In the genomic region with DNA sequence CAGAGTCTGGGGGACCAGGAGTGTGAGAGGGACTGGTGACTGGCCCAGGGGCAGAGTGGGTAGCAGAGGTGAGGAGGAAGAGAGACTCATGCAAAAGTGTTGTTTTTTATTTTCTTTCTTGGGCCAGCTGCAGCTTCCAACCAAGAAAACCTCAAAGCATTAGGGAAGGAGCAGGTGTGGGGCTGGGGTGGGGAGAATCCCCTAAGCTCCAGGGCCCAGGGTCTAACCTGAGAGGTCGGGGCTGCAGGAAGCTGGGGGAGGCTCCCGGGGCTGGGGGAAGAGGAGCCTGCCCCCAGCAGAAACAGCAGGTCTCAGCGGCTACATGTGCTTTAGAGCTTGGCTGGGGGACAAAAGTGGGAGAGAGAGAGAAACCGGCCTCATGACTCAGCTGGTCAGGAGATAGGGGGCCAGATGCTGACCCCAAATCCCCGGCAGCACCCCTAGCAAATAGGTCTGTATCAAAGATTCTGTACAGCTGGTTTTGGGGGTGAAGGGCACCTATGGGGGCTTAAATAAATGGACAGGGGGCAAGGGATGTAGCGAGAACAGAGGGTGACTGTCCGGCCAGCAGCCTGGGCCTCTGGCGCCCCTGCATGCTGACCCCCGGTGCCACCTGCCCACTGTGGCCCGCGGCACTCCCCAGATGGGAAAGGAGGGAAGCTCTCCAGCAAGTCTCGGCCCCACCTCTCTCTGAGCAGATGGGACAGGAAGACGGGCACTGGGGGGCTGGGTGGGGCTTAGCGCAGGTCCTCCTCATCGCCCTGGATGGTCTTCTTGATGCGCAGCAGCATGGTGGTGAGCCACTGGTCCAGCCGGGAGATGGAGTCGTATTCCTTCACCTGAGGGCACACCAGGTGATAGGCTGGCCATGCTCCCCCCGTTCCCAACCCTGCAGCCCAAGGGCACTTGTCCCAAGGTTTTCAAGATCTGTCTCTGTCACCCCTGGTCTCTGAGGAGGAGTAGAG, we compare ENCODE assay signal across 18 cellular contexts. TPM values are rescaled to one million over a fixed set of nuclear protein-coding genes. Genes with fewer than 3 reads are reported as not detected.
DNase-seq lines count a peak whose midpoint lies in the region; ATAC-seq, FAIRE-seq and TF ChIP-seq lines count a peak whose summit lies in the region.
"Had no signal": no experiment of that assay in that cellular context is flagged by ENCODE, and none has a peak within 500 bp of the region (broad histone marks: within the 10 kb centered on the region; RNA-seq: fewer than 3 reads in every experiment).

No MANE protein-coding gene starts in this region.

- TF ChIP-seq CTCF in K562 (IDR thresholded peaks at IDR 0.05 in 2 of 3, conservative IDR thresholded peaks at IDR 0.05 in 1 of 3; ENCODE audit: insufficient read depth in 2 of 3, low read depth in 1 of 3, low read length in 3 of 3) = no peak

- H3K9me1 ChIP-seq in K562 (ENCODE audit: control insufficient read depth, insufficient read depth, low read length) = no peaks in the 10 kb centered on the region

- POLR2A ChIA-PET in K562 (lab: Yijun Ruan, JAX) = interaction anchor here (0.7 to 2.0 kb wide), 5 partner anchors 9 to 396 kb away, joined by 3 to 9 read pairs (median 3); no protein-coding TSS in a partner anchor

- no peak overlapping the region for H3K9ac ChIP-seq in K562 (ENCODE audit: insufficient read depth in 1 of 2, low read depth in 2 of 2, low read length in 2 of 2)
- H3K9ac ChIP-seq: parathyroid adenoma had no signal

- intact Hi-C loops in K562 (cut with micrococcal nuclease) = no loop called here

- peaks cover 3 to 55% of the 10 kb centered on the region in 2 experiments; a peak in 3 of 5 replicates for H3K4me1 ChIP-seq in K562 (replicated peaks in 1 of 2; ENCODE audit: control insufficient read depth in 2 of 2, insufficient read depth in 2 of 2, low read length in 2 of 2)

- H2AFZ ChIP-seq in K562 (ENCODE audit: low read depth, low read length) = no peak overlapping the region
- H2AFZ ChIP-seq: parathyroid adenoma had no signal

- TF ChIP-seq EP300 in K562 (IDR thresholded peaks at IDR 0.05; ENCODE audit: low read length) = no peak

- H3K27ac ChIP-seq in KOPT-K1 (ENCODE audit: low read depth, low read length, poor library complexity, severe bottlenecking) = peak overlapping the region; percentile 97
- no peak overlapping the region for H3K27ac ChIP-seq in K562 (ENCODE audit: extremely low read depth, low read depth, low read length)
- H3K27ac ChIP-seq: parathyroid adenoma, thoracic aorta had no signal

- TSS peak; percentile 59 for BruUV-seq in K562 (replicated peaks; lab: Mats Ljungman, UMichigan)

- H3K4me3 Mint-ChIP-seq in stimulated activated memory B cell treated with anti-CD40 and anti-IgM and Interleukin-4, amounts not matched to agents 10 μg/mL and 1 μg/mL and 100 μg/mL, for 72 hours = no peak overlapping the region
- H3K4me3 Mint-ChIP-seq: endodermal cell had no signal

- H3K27me3 Mint-ChIP-seq in stimulated activated memory B cell treated with anti-CD40 and anti-IgM and Interleukin-4, amounts not matched to agents 10 μg/mL and 1 μg/mL and 100 μg/mL, for 72 hours = no peaks in the 10 kb centered on the region

- H3K4me2 ChIP-seq in K562 (ENCODE audit: insufficient read depth, low read length) = no peak overlapping the region

- WGBS in K562 (ENCODE audit: insufficient coverage, low coverage, missing lambda C conversion rate) = 83% methylated on average over 13 of the region's 19 CpGs

- H3K9me3 Mint-ChIP-seq in activated naive CD4-positive, alpha-beta T cell treated with anti-CD3 and anti-CD28 coated beads, Interleukin-2, amount 50 U/mL, for 72 hours = no peaks in the 10 kb centered on the region
- H3K9me3 Mint-ChIP-seq in stimulated activated memory B cell treated with anti-CD40 and anti-IgM and Interleukin-4, amounts not matched to agents 10 μg/mL and 1 μg/mL and 100 μg/mL, for 72 hours = no peaks in the 10 kb centered on the region
- H3K9me3 Mint-ChIP-seq: endodermal cell had no signal

- H3K36me3 ChIP-seq in KOPT-K1 (ENCODE audit: insufficient read depth, low read length) (peaks cover 31% of the 10 kb centered on the region), K562 (ENCODE audit: control insufficient read depth, insufficient read depth, low read length) (peaks cover 51% of the 10 kb centered on the region)

- H3K27me3 ChIP-seq in K562 (ENCODE audit: control insufficient read depth in 2 of 2, insufficient read depth in 2 of 2, low read length in 2 of 2) = no peaks in the 10 kb centered on the region
- H3K27me3 ChIP-seq: Peyer's patch had no signal

- H3K27ac Mint-ChIP-seq in activated naive CD4-positive, alpha-beta T cell treated with anti-CD3 and anti-CD28 coated beads, Interleukin-2, amount 50 U/mL, for 72 hours = peak overlapping the region; percentile 59 to 92
- peak overlapping the region; percentile 53 for H3K27ac Mint-ChIP-seq in stimulated activated memory B cell treated with anti-CD40 and anti-IgM and Interleukin-4, amounts not matched to agents 10 μg/mL and 1 μg/mL and 100 μg/mL, for 72 hours
- H3K27ac Mint-ChIP-seq: endodermal cell had no signal

- DNase-seq in activated naive CD4-positive, alpha-beta T cell treated with anti-CD3 and anti-CD28 coated beads, Interleukin-2, amount 50 U/mL, for 72 hours (ENCODE audit: low spot score in 2 of 2) = no peak
- DNase-seq in activated naive CD4-positive, alpha-beta T cell treated with anti-CD3 and anti-CD28 coated beads, Interleukin-2, amount 50 U/mL, for 16 hours = no peak
- DNase-seq in K562 (ENCODE audit: extremely low read depth in 1 of 4, low spot score in 3 of 4) = no peak
- DNase-seq in stimulated activated CD4-positive, alpha-beta T cell treated with anti-CD3 and anti-CD28 coated beads, Interleukin-2, amount 100 ng/mL, for 24 hours = no peak
- DNase-seq: activated effector memory CD4-positive, alpha-beta T cell treated with anti-CD3 and anti-CD28 coated beads, Interleukin-2, amount 50 U/mL, for 16 hours; DMS53; endodermal cell; foreskin fibroblast; NCI-H1694; NCI-H510A had no signal

- ATAC-seq in activated naive CD4-positive, alpha-beta T cell treated with anti-CD3 and anti-CD28 coated beads, Interleukin-2, amount 50 U/mL, for 72 hours = no peak
- ATAC-seq in K562 (no peak), HG02970 (IDR thresholded peaks at IDR 0.05; ENCODE audit: low FRiP score, unreplicated experiment) (no peak), HG02840 (IDR thresholded peaks at IDR 0.05; ENCODE audit: low FRiP score, unreplicated experiment) (no peak)
- ATAC-seq in stimulated activated memory B cell treated with anti-CD40 and anti-IgM and Interleukin-4, amounts not matched to agents 10 μg/mL and 1 μg/mL and 100 μg/mL, for 72 hours = no peak

- TF ChIP-seq RAD21 in K562 (CRISPR knock-in tag; conservative IDR thresholded peaks at IDR 0.05 in 1 of 2, IDR thresholded peaks at IDR 0.05 in 1 of 2) = no peak

- H3K79me2 ChIP-seq in K562 (ENCODE audit: control insufficient read depth, insufficient read depth, low read length) = peaks cover 12% of the 10 kb centered on the region
- H3K79me2 ChIP-seq: parathyroid adenoma had no signal

- H3K36me3 Mint-ChIP-seq in activated naive CD4-positive, alpha-beta T cell treated with anti-CD3 and anti-CD28 coated beads, Interleukin-2, amount 50 U/mL, for 72 hours = peaks cover 6 to 9% of the 10 kb centered on the region in 2 donors
- peaks cover 16% of the 10 kb centered on the region for H3K36me3 Mint-ChIP-seq in stimulated activated memory B cell treated with anti-CD40 and anti-IgM and Interleukin-4, amounts not matched to agents 10 μg/mL and 1 μg/mL and 100 μg/mL, for 72 hours

- in situ Hi-C loops in K562 (cut with MboI) = no loop called here

- FAIRE-seq in K562 (lab: Jason Lieb, UNC) = no peak

- TF ChIP-seq POLR2A in K562 (conservative IDR thresholded peaks at IDR 0.05) = no peak

- H4K20me1 ChIP-seq in K562 (replicated peaks; ENCODE audit: control insufficient read depth, insufficient read depth, low read length) = no peaks in the 10 kb centered on the region

- no peaks in the 10 kb centered on the region for H3K9me3 ChIP-seq in KOPT-K1 (ENCODE audit: insufficient read depth, low read length, poor library complexity, severe bottlenecking)
- H3K9me3 ChIP-seq in K562 (replicated peaks; ENCODE audit: control insufficient read depth, insufficient read depth, low read depth, low read length) = no peaks in the 10 kb centered on the region
- H3K9me3 ChIP-seq: Peyer's patch, thoracic aorta had no signal

- CTCF ChIA-PET in K562 (lab: Yijun Ruan, JAX; ENCODE audit: low intra/inter-chr PET ratio) = no interaction called here

- H3K4me3 ChIP-seq in K562 = no peak overlapping the region
- H3K4me3 ChIP-seq: Peyer's patch, thoracic aorta had no signal

- peaks cover 46% of the 10 kb centered on the region for H3K4me1 Mint-ChIP-seq in stimulated activated memory B cell treated with anti-CD40 and anti-IgM and Interleukin-4, amounts not matched to agents 10 μg/mL and 1 μg/mL and 100 μg/mL, for 72 hours

RNA-seq across cellular contexts. Expression of gene KPTN, which starts 3.8 kb away (rescaled TPM):
- 10 to 100 TPM; 15.3 to 24.8 TPM for total RNA-seq in activated naive CD4-positive, alpha-beta T cell treated with anti-CD3 and anti-CD28 coated beads, Interleukin-2, amount 50 U/mL, for 72 hours
- 6.2 and 16.4 TPM in 2 replicates for total RNA-seq in K562 (2011; cell fraction: chromatin; rRNA removed; ENCODE audit: low replicate concordance)
- 13.6 and 14.7 TPM in 2 replicates for total RNA-seq in K562 (2011; cell fraction: nucleolus; rRNA removed)
- total RNA-seq in K562 (2011; cell fraction: nucleoplasm; rRNA removed) = 7.3 and 7.6 TPM in 2 replicates
- 8.5 and 11.9 TPM in 2 replicates for total RNA-seq in K562 (2014; rRNA removed)
- 4.9 and 6.4 TPM in 2 replicates for total RNA-seq in K562 (2014; rRNA removed; fragmentation: Illumina TruSeq; extraction: Trizol)
- total RNA-seq in K562 (2015; rRNA removed; fragmentation: Illumina TruSeq; extraction: Trizol) = 7.8 and 8.0 TPM in 2 replicates
- total RNA-seq in K562 (2021) = 14.3 and 16.3 TPM in 2 replicates
- 10.0 and 10.5 TPM in 2 replicates for polyA plus RNA-seq in K562 (2011; rRNA removed)
- 9.7 and 17.1 TPM in 2 replicates for polyA plus RNA-seq in K562 (2011; cell fraction: cytosol; rRNA removed)
- polyA plus RNA-seq in K562 (2011; cell fraction: nucleus; rRNA removed) = 28.4 and 49.7 TPM in 2 replicates
- polyA plus RNA-seq in K562 (2012) = 11.8 and 12.7 TPM in 2 replicates
- 12.3 and 18.2 TPM in 2 replicates for polyA plus RNA-seq in K562 (2014; fragmentation: Illumina TruSeq; extraction: Trizol)
- polyA plus RNA-seq in K562 (2014; fragmentation: Nextera tagmentation; extraction: Ambion mirVana) = 1 to 10 TPM in 1 of 2 experiments, under 1 TPM in 1; 0.56 to 2.7 TPM
- 16.2 and 18.6 TPM in 2 replicates for polyA plus RNA-seq in K562 (2014; rRNA removed)
- 2.6 and 4.0 TPM in 2 replicates for polyA minus RNA-seq in K562 (2011; rRNA and poly(A)+ RNA removed)
- polyA minus RNA-seq in K562 (2011; cell fraction: cytosol; rRNA and poly(A)+ RNA removed) = 2.9 and 5.1 TPM in 2 replicates
- polyA minus RNA-seq in K562 (2011; cell fraction: nucleus; rRNA and poly(A)+ RNA removed) = 2.8 TPM in 2 replicates

RNA-seq across cellular contexts. Expression of gene SLC8A2, which starts 16.1 kb away (rescaled TPM):
- under 1 TPM; 0.11 to 0.41 TPM for total RNA-seq in activated naive CD4-positive, alpha-beta T cell treated with anti-CD3 and anti-CD28 coated beads, Interleukin-2, amount 50 U/mL, for 72 hours
- total RNA-seq in K562 (2011; cell fraction: chromatin; rRNA removed; ENCODE audit: low replicate concordance) = 1.0 and 3.4 TPM in 2 replicates
- 1.2 and 2.0 TPM in 2 replicates for total RNA-seq in K562 (2011; cell fraction: nucleolus; rRNA removed)
- total RNA-seq in K562 (2011; cell fraction: nucleoplasm; rRNA removed) = 1.0 and 1.5 TPM in 2 replicates
- total RNA-seq in K562 (2014; rRNA removed) (0.64 and 0.86 TPM in 2 replicates), K562 (2014; rRNA removed; fragmentation: Illumina TruSeq; extraction: Trizol) (0.10 and 0.15 TPM in 2 replicates), K562 (2015; rRNA removed; fragmentation: Illumina TruSeq; extraction: Trizol) (0.30 TPM in 1 of 2 replicates, not detected in the other), K562 (2021) (0.60 and 0.66 TPM in 2 replicates)
- polyA plus RNA-seq in K562 (2011; rRNA removed) (0.09 and 0.17 TPM in 2 replicates), K562 (2014; fragmentation: Illumina TruSeq; extraction: Trizol) (0.07 and 0.43 TPM in 2 replicates), K562 (2014; fragmentation: Nextera tagmentation; extraction: Ambion mirVana) (not detected), K562 (2014; rRNA removed) (0.18 and 0.32 TPM in 2 replicates)
- 0.21 and 1.7 TPM in 2 replicates for polyA plus RNA-seq in K562 (2011; cell fraction: cytosol; rRNA removed)
- 0.48 and 1.0 TPM in 2 replicates for polyA plus RNA-seq in K562 (2011; cell fraction: nucleus; rRNA removed)
- 0.61 and 0.62 TPM in 2 replicates for polyA plus RNA-seq in K562 (2012)
- 0.42 and 0.49 TPM in 2 replicates for polyA minus RNA-seq in K562 (2011; rRNA and poly(A)+ RNA removed)
- not detected in 2 replicates for polyA minus RNA-seq in K562 (2011; cell fraction: cytosol; rRNA and poly(A)+ RNA removed)
- polyA minus RNA-seq in K562 (2011; cell fraction: nucleus; rRNA and poly(A)+ RNA removed) = 0.27 and 0.56 TPM in 2 replicates
- total RNA-seq: mesenteric fat pad had no signal

RNA-seq across cellular contexts. Expression of gene NAPA, which starts 27.0 kb away (rescaled TPM):
- total RNA-seq in activated naive CD4-positive, alpha-beta T cell treated with anti-CD3 and anti-CD28 coated beads, Interleukin-2, amount 50 U/mL, for 72 hours = 10 to 100 TPM; 69.7 to 78.5 TPM
- 45.2 and 101 TPM in 2 replicates for total RNA-seq in K562 (2011; cell fraction: chromatin; rRNA removed; ENCODE audit: low replicate concordance)
- 60.4 and 69.0 TPM in 2 replicates for total RNA-seq in K562 (2011; cell fraction: nucleolus; rRNA removed)
- total RNA-seq in K562 (2011; cell fraction: nucleoplasm; rRNA removed) = 46.8 and 63.8 TPM in 2 replicates
- total RNA-seq in K562 (2014; rRNA removed) (98.6 and 103 TPM in 2 replicates), K562 (2014; rRNA removed; fragmentation: Illumina TruSeq; extraction: Trizol) (23.3 and 25.7 TPM in 2 replicates), K562 (2015; rRNA removed; fragmentation: Illumina TruSeq; extraction: Trizol) (49.3 and 49.4 TPM in 2 replicates), K562 (2021) (88.5 and 92.6 TPM in 2 replicates)
- polyA plus RNA-seq in K562 (2011; rRNA removed) (77.5 and 115 TPM in 2 replicates), K562 (2014; fragmentation: Illumina TruSeq; extraction: Trizol) (82.2 and 88.2 TPM in 2 replicates), K562 (2014; fragmentation: Nextera tagmentation; extraction: Ambion mirVana) (10 to 100 TPM in 1 of 2 experiments, 1 to 10 TPM in 1; 5.4 to 22.4 TPM), K562 (2014; rRNA removed) (79.3 and 91.8 TPM in 2 replicates)
- polyA plus RNA-seq in K562 (2011; cell fraction: cytosol; rRNA removed) = 74.7 and 132 TPM in 2 replicates
- 52.5 and 61.2 TPM in 2 replicates for polyA plus RNA-seq in K562 (2011; cell fraction: nucleus; rRNA removed)
- 72.3 and 117 TPM in 2 replicates for polyA plus RNA-seq in K562 (2012)
- polyA minus RNA-seq in K562 (2011; rRNA and poly(A)+ RNA removed) = 66.5 and 83.7 TPM in 2 replicates
- 79.6 and 85.6 TPM in 2 replicates for polyA minus RNA-seq in K562 (2011; cell fraction: cytosol; rRNA and poly(A)+ RNA removed)
- 26.5 and 37.7 TPM in 2 replicates for polyA minus RNA-seq in K562 (2011; cell fraction: nucleus; rRNA and poly(A)+ RNA removed)
